In genomic region chr5:56264417-56265025, GRCh38 we compare ENCODE assay signal across 7 cellular contexts. TPM values are rescaled to one million over a fixed set of nuclear protein-coding genes. Genes with fewer than 3 reads are reported as not detected.
DNase-seq lines count a peak whose midpoint lies in the region; ATAC-seq and TF ChIP-seq lines count a peak whose summit lies in the region.

No MANE protein-coding gene starts in this region.

- peak; percentile 77 for TF ChIP-seq CTCF in Panc1 (IDR thresholded peaks at IDR 0.05)
- TF ChIP-seq CTCF in endodermal cell (conservative IDR thresholded peaks at IDR 0.05): peak; percentile 88

- CTCF ChIA-PET in Panc1 (lab: Charles Lee): no interaction called here

- H3K27ac ChIP-seq in Panc1 (ENCODE audit: low read length): no peak overlapping the region
- no peak overlapping the region for H3K27ac ChIP-seq in endodermal cell (ENCODE audit: low read depth, low read length)

- H3K4me1 Mint-ChIP-seq in endodermal cell: peaks cover 2% of the 10 kb centered on the region

- no peak overlapping the region for H3K27ac Mint-ChIP-seq in endodermal cell

- POLR2A ChIA-PET in Panc1 (lab: Charles Lee): no interaction called here

- 25 to 67% methylated on average over 2 to 5 of the region's 5 CpGs for whole genome bisulfite sequencing in endodermal cell (ENCODE audit: insufficient coverage in 1 of 2, insufficient read length in 1 of 2), 2 experiments

- BruUV-seq in Panc1 (replicated peaks; lab: Mats Ljungman, UMichigan): no TSS peak

- H3K9me3 ChIP-seq in Panc1 (ENCODE audit: control insufficient read depth, insufficient read depth, low read depth, low read length): no peaks in the 10 kb centered on the region
- peaks cover 7% of the 10 kb centered on the region for H3K9me3 ChIP-seq in endodermal cell (ENCODE audit: control insufficient read depth, low read length)

- in situ Hi-C loops in Caki2 (cut with HindIII; ENCODE audit: low pct_unique_long_range_greater_than_20kb, low sequenced_read_pairs) (no loop called here), Panc1 (cut with HindIII; ENCODE audit: low pct_unique_long_range_greater_than_20kb, low sequenced_read_pairs) (no loop called here)

- no peaks in the 10 kb centered on the region for H3K4me1 ChIP-seq in Panc1 (ENCODE audit: control insufficient read depth, insufficient read depth, low read length)
- no peaks in the 10 kb centered on the region for H3K4me1 ChIP-seq in endodermal cell (ENCODE audit: control insufficient read depth, insufficient read depth, low read length)

- H3K4me3 ChIP-seq in H7 (ENCODE audit: insufficient read depth, low read depth, low read length): no peak overlapping the region
- no peak overlapping the region for H3K4me3 ChIP-seq in Panc1 (ENCODE audit: low read depth in 2 of 2, low read length in 2 of 2)
- H3K4me3 ChIP-seq in endodermal cell (ENCODE audit: low read length): no peak overlapping the region

- no peak overlapping the region for H3K4me3 Mint-ChIP-seq in endodermal cell

- intact Hi-C loops in Panc1 (cut with micrococcal nuclease; ENCODE audit: unreplicated experiment): no loop called here

- no peak overlapping the region for H3K9ac ChIP-seq in endodermal cell (ENCODE audit: extremely low read depth, low read length, poor library complexity, severe bottlenecking)

- peak; percentile 19 for DNase-seq in Caki2 (ENCODE audit: low read depth)
- peak; percentile 74 for DNase-seq in H7
- no peak for DNase-seq in Panc1 (ENCODE audit: low read depth, low spot score)
- DNase-seq in endodermal cell: peak; percentile 89
- peak; percentile 55 for DNase-seq in myocyte (ENCODE audit: low read depth)
- DNase-seq in activated CD8-positive, alpha-beta memory T cell treated with anti-CD3 and anti-CD28 coated beads, Interleukin-2, amount 50 U/mL, for 4 hours: no peak

- H3K27me3 ChIP-seq in H7 (ENCODE audit: control insufficient read depth, insufficient read depth, low read length): no peaks in the 10 kb centered on the region
- H3K27me3 ChIP-seq in Panc1 (ENCODE audit: control insufficient read depth, insufficient read depth, low read length): no peaks in the 10 kb centered on the region
- H3K27me3 ChIP-seq in endodermal cell (ENCODE audit: control insufficient read depth, insufficient read depth, low read length, poor library complexity, severe bottlenecking): no peaks in the 10 kb centered on the region

- H3K36me3 ChIP-seq in H7 (replicated peaks; ENCODE audit: control insufficient read depth, insufficient read depth, low read length) (no peaks in the 10 kb centered on the region), Panc1 (ENCODE audit: control insufficient read depth, insufficient read depth, low read length) (no peaks in the 10 kb centered on the region), endodermal cell (ENCODE audit: control insufficient read depth, insufficient read depth, low read length) (no peaks in the 10 kb centered on the region)

- no peaks in the 10 kb centered on the region for H3K27me3 Mint-ChIP-seq in endodermal cell (ENCODE audit: insufficient read depth)

- ATAC-seq in Panc1 (peak; percentile 80), HG03354 (IDR thresholded peaks at IDR 0.05; ENCODE audit: poor library complexity, severe bottlenecking, unreplicated experiment) (no peak)

- H3K36me3 Mint-ChIP-seq in endodermal cell (ENCODE audit: low read depth): no peaks in the 10 kb centered on the region

- peaks cover 2% of the 10 kb centered on the region for H3K9me3 Mint-ChIP-seq in endodermal cell

RNA-seq across cellular contexts. Expression of gene ANKRD55, which starts 31.4 kb away (rescaled TPM):
- 4.7 TPM in 1 of 2 replicates, not detected in the other for total RNA-seq in Caki2 (2014; rRNA removed; shearing (Covaris generic); ENCODE audit: low replicate concordance)
- total RNA-seq in H7 (2014; rRNA removed; shearing (Covaris generic)): not detected in 2 replicates
- total RNA-seq in Panc1 (2021; ENCODE audit: unreplicated experiment) (not detected), endodermal cell (under 1 TPM; 0.27 to 0.29 TPM), myocyte (not detected in 2 replicates)
- polyA plus RNA-seq in Panc1 (2012; ENCODE audit: insufficient read length): 0.22 TPM
- 0.32 TPM for polyA plus RNA-seq in endodermal cell (2013, experiment 1 of 2)
- polyA plus RNA-seq in endodermal cell (2013, experiment 2 of 2): 0.25 TPM
- polyA plus RNA-seq in myocyte (2012): not detected

Comparison
In these comparisons a context has a peak if more than half of its experiments do, and no peak if none do; other contexts are left out.
1. DNase-seq: peak in Caki2 (single experiment), H7 (single experiment), endodermal cell (single experiment) and myocyte (single experiment); none in Panc1 (single experiment) and activated CD8-positive, alpha-beta memory T cell treated with anti-CD3 and anti-CD28 coated beads, Interleukin-2, amount 50 U/mL, for 4 hours (single experiment).